ENCODE assay signal across 8 cellular contexts in the genomic region with DNA sequence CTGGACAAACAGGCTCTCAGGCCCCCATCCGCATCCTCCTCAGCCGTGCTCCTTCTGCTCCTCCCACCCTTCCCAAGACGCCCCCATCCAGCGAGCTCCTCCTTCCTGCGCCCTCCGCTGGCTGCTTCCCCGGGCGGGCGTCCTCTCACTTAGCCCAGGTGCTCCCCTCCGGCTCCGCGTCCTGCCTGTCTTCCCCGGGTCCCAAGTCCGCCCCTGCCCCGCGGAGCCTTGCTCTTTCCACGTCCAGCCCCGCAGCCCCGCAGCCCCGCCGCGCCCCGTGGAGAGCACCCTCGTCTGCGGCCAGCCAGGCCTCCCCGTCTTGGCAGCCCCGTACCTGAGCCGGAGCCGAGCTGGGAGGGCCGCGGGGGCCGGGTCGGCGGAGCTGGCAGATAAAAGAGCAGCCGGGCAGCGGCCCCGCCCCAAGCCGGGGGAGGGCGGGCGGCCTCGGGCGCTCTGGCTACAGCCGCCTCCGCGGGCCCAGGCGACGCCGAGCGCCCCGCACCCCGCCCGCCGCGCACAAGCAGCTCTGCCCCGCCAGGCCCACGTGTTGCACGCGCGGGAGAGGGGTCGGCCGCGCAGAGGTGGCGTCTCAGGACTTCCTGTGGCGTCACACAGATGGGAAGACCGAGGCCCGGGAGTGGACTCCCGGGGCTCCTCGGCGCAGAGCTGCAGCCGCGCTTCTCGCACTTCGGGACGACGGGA. TPM values are rescaled to one million over a fixed set of nuclear protein-coding genes. Genes with fewer than 3 reads are reported as not detected.
A peak's percentile ranks its signal among the peaks of the same experiment; 100 is the strongest.
DNase-seq lines count a peak whose midpoint lies in the region; ATAC-seq and TF ChIP-seq lines count a peak whose summit lies in the region.

A gene with protein sequence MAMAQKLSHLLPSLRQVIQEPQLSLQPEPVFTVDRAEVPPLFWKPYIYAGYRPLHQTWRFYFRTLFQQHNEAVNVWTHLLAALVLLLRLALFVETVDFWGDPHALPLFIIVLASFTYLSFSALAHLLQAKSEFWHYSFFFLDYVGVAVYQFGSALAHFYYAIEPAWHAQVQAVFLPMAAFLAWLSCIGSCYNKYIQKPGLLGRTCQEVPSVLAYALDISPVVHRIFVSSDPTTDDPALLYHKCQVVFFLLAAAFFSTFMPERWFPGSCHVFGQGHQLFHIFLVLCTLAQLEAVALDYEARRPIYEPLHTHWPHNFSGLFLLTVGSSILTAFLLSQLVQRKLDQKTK (minus strand): TSS at position 555 of the 702 bp plus-strand sequence. CDS start 11,869 bp downstream, outside the sequence.

- peak; percentile 41 for TF ChIP-seq CTCF in GM10248 (IDR thresholded peaks at IDR 0.05; ENCODE audit: control extremely low read depth, extremely low read depth, low read depth, missing control alignments)

- peak within 1 kb of the TSS; percentile 67 for H3K9ac ChIP-seq in mucosa of stomach (ENCODE audit: low read length)

- H3K36me3 ChIP-seq in mucosa of stomach (ENCODE audit: control insufficient read depth, insufficient read depth, low read length), result no peaks in the 10 kb centered on the region

- H3K4me3 ChIP-seq in mucosa of stomach (ENCODE audit: low read length), result no peak within 1 kb of the TSS

- no peaks in the 10 kb centered on the region for H3K27me3 ChIP-seq in mucosa of stomach (ENCODE audit: control insufficient read depth, insufficient read depth, low read length)

- peak; percentile 83 for DNase-seq in GM10248 (ENCODE audit: extremely low spot score)
- DNase-seq in NOMO-1 treated with dmso at 0.1 percent for 144 hours (lab: John Stamatoyannopoulos, UW; ENCODE audit: unreplicated experiment), result peak; percentile 37
- peak; percentile 70 to 79 for DNase-seq in activated T-cell treated with anti-CD3 and anti-CD28 coated beads, Interleukin-2, amount 50 U/mL, for 48 hours
- peak; percentile 74 for DNase-seq in stimulated activated CD8-positive, alpha-beta memory T cell treated with anti-CD3 and anti-CD28 coated beads, Interleukin-4, amount 100 ng/mL, for 48 hours
- DNase-seq in foreskin melanocyte, result no peak

- POLR2A ChIA-PET in GM10248 (lab: Yijun Ruan, JAX), result interaction anchor here (0.6 to 1.4 kb wide), 3 partner anchors 11 to 975 kb away, joined by 3 read pairs; no protein-coding TSS in a partner anchor

- no peaks in the 10 kb centered on the region for H3K9me3 ChIP-seq in mucosa of stomach (ENCODE audit: control insufficient read depth, low read length)

- H3K4me1 ChIP-seq in mucosa of stomach (ENCODE audit: control insufficient read depth, insufficient read depth, low read length), result peaks cover 60% of the 10 kb centered on the region

- CTCF ChIA-PET in GM10248 (lab: Yijun Ruan, JAX), result interaction anchor here (1.1 to 4.7 kb wide), 6 partner anchors 15 to 122 kb away, joined by 3 to 34 read pairs (median 5); a partner anchor contains a TSS

- ATAC-seq in HG03045 (IDR thresholded peaks at IDR 0.05; ENCODE audit: unreplicated experiment) (peak; percentile 66), esophagus mucosa (peak; percentile 68)

RNA-seq across cellular contexts. Expression of the gene that starts here (rescaled TPM):
- 11.1 TPM for total RNA-seq in esophagus mucosa
